21 cellular contexts compared by ENCODE assay signal in the genomic region with DNA sequence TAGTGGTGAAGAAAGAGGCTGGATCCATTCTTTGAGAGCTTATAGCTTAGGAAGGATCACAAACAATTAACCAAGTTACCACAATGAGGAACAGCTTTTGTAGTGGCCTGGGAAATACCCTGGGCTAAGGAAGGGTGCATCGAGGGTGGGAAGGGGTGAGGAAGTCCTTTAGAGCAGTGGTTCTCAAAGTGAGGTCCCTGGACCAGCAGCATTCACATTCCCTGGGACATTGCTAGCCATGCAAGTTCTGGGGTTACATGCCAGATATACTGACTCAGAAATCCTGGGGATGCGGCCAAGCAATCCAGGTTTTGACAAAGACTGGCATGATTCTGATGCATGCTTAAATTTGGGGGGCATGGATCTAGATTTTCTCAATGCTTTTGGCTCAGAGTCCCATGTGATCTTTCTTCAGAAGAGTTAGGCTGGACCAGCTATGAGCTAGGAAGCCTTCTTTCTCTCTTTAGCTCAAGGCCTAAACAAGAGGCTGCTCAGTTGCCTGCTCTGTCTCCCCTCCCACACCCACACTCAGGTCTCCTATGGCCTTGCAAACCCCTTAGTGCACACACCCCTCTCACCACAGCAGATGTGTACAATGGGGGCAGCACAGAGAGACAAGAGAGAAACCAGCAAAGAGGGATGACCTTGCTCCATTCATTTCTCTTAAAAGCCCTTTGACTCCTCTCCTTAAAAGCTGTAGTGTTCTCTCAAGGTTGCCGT. TPM values are rescaled to one million over a fixed set of nuclear protein-coding genes. Genes with fewer than 3 reads are reported as not detected.
DNase-seq lines count a peak whose midpoint lies in the region; ATAC-seq and TF ChIP-seq lines count a peak whose summit lies in the region.
"Had no signal": no experiment of that assay in that cellular context is flagged by ENCODE, and none has a peak within 500 bp of the region (broad histone marks: within the 10 kb centered on the region; RNA-seq: fewer than 3 reads in every experiment).

No MANE protein-coding gene starts in this region.

- H3K27ac ChIP-seq in esophagus muscularis mucosa (replicated peaks in 1 of 4) (no peak overlapping the region), osteoblast (ENCODE audit: low read depth, low read length) (no peak overlapping the region)
- H3K27ac ChIP-seq: A549, uterus had no signal

- no peaks in the 10 kb centered on the region for H3K79me2 ChIP-seq in osteoblast (ENCODE audit: insufficient read depth, low read length)

- no peak overlapping the region for H2AFZ ChIP-seq in osteoblast (ENCODE audit: low read length)

- TF ChIP-seq EP300 in esophagus muscularis mucosa (IDR thresholded peaks at IDR 0.05), result no peak

- H3K4me3 ChIP-seq in MG63 (no peak overlapping the region), esophagus muscularis mucosa (no peak overlapping the region), osteoblast (ENCODE audit: insufficient read depth, low read length) (no peak overlapping the region)
- H3K4me3 ChIP-seq: A549, dorsolateral prefrontal cortex, uterus had no signal

- no peaks in the 10 kb centered on the region for H3K9me3 ChIP-seq in MG63
- no peaks in the 10 kb centered on the region for H3K9me3 ChIP-seq in esophagus muscularis mucosa
- no peaks in the 10 kb centered on the region for H3K9me3 ChIP-seq in osteoblast (ENCODE audit: low read depth, low read length)
- H3K9me3 ChIP-seq: A549, uterus had no signal

- H3K27me3 ChIP-seq in MG63 (no peaks in the 10 kb centered on the region), esophagus muscularis mucosa (peaks cover 0 to 7% (median 0%) of the 10 kb centered on the region in 4 donors), osteoblast (ENCODE audit: insufficient read depth, low read length) (peaks cover 33% of the 10 kb centered on the region)
- H3K27me3 ChIP-seq: uterus had no signal

- intact Hi-C loops in esophagus muscularis mucosa (cut with DNase I), result loop anchor here (10.0 kb wide), 1 partner anchor 165 kb away; the partner anchor contains the start of gene CCR5

- ATAC-seq in GM18861 (IDR thresholded peaks at IDR 0.05; ENCODE audit: unreplicated experiment), result no peak
- ATAC-seq: A549; activated naive CD8-positive, alpha-beta T cell treated with anti-CD3 and anti-CD28 coated beads, Interleukin-2, amount 50 U/mL, for 24 hours; left lobe of liver had no signal

- H3K4me1 ChIP-seq in esophagus muscularis mucosa, result no peaks in the 10 kb centered on the region
- H3K4me1 ChIP-seq in osteoblast (ENCODE audit: insufficient read depth, low read length), result peaks cover 19% of the 10 kb centered on the region
- H3K4me1 ChIP-seq: A549, uterus had no signal

- H3K36me3 ChIP-seq in MG63 (no peaks in the 10 kb centered on the region), esophagus muscularis mucosa (no peaks in the 10 kb centered on the region), osteoblast (ENCODE audit: insufficient read depth, low read length) (no peaks in the 10 kb centered on the region)
- H3K36me3 ChIP-seq: uterus had no signal

- TF ChIP-seq CTCF in esophagus muscularis mucosa (IDR thresholded peaks at IDR 0.05) (no peak), osteoblast (IDR thresholded peaks at IDR 0.05; ENCODE audit: extremely low read depth, low read depth, low read length) (no peak)

- no peak overlapping the region for H3K4me2 ChIP-seq in osteoblast (ENCODE audit: insufficient read depth, low read length)
- H3K4me2 ChIP-seq: A549 had no signal

- H4K20me1 ChIP-seq in osteoblast (ENCODE audit: insufficient read depth, low read length), result no peaks in the 10 kb centered on the region

- no peak for TF ChIP-seq POLR2A in esophagus muscularis mucosa (IDR thresholded peaks at IDR 0.05; ENCODE audit: low read depth)

- DNase-seq in activated CD8-positive, alpha-beta memory T cell treated with anti-CD3 and anti-CD28 coated beads for 24 hours, result peak; percentile 55
- DNase-seq in activated CD8-positive, alpha-beta memory T cell treated with anti-CD3 and anti-CD28 coated beads, Interleukin-2, amount 50 U/mL, for 48 hours, result no peak
- DNase-seq in MG63, result peak; percentile 56
- peak; percentile 84 for DNase-seq in esophagus muscularis mucosa (ENCODE audit: extremely low spot score)
- peak; percentile 78 for DNase-seq in osteoblast (ENCODE audit: insufficient read length, low spot score, missing footprints)
- no peak for DNase-seq in NCI-H1436 treated with DMSO at 0.1 percent for 48 hours (lab: John Stamatoyannopoulos, UW)
- no peak for DNase-seq in hypothalamus (lab: John Stamatoyannopoulos, UW)
- DNase-seq: activated naive CD8-positive, alpha-beta T cell treated with anti-CD3 and anti-CD28 coated beads, Interleukin-2, amount 50 U/mL, for 24 hours; CD4-positive, CD25-positive, alpha-beta regulatory T cell; dorsolateral prefrontal cortex; KG1; NCI-H1436; NCI-H748 treated with DMSO at 0.1 percent for 48 hours; uterus had no signal

- 84% methylated on average over 3 of the region's 3 CpGs for WGBS in esophagus muscularis mucosa

RNA-seq across cellular contexts. Expression of gene CCR1, which starts 1.8 kb away (rescaled TPM):
- total RNA-seq in MG63 (2014; rRNA removed; shearing (Covaris generic); ENCODE audit: low replicate concordance), result not detected in 2 replicates
- 10 to 100 TPM in 1 of 4 donors, 1 to 10 TPM in 3; 5.3 to 42.1 (median 6.5) TPM for total RNA-seq in esophagus muscularis mucosa
- total RNA-seq in osteoblast, result 0.59 and 1.1 TPM in 2 replicates
- total RNA-seq: epithelial cell of proximal tubule, glomerular endothelial cell had no signal

RNA-seq across cellular contexts. Expression of gene CCR3, which starts 32.3 kb away (rescaled TPM):
- not detected in 2 replicates for total RNA-seq in MG63 (2014; rRNA removed; shearing (Covaris generic); ENCODE audit: low replicate concordance)
- total RNA-seq in esophagus muscularis mucosa (not detected), osteoblast (not detected in 2 replicates)
- total RNA-seq: activated T-helper 2 cell treated with anti-CD3 and anti-CD28 coated beads, Interferon-gamma antibody, Interleukin-2, Interleukin-4, amounts not matched to agents 10 μg/mL and 5 μg/mL and 100 μg/mL, durations not matched to agents 14 hours and 24 hours and 36 hours; epithelial cell of proximal tubule; glomerular endothelial cell; left lobe of liver; renal cortical epithelial cell; uterus had no signal

Comparison
In these comparisons a context has a peak if more than half of its experiments do, and no peak if none do; other contexts are left out.
1. DNase-seq: peak in activated CD8-positive, alpha-beta memory T cell treated with anti-CD3 and anti-CD28 coated beads for 24 hours (single experiment), MG63 (single experiment), esophagus muscularis mucosa (single experiment) and osteoblast (single experiment); none in activated CD8-positive, alpha-beta memory T cell treated with anti-CD3 and anti-CD28 coated beads, Interleukin-2, amount 50 U/mL, for 48 hours (single experiment), NCI-H1436 treated with DMSO at 0.1 percent for 48 hours (single experiment) and hypothalamus (0 of 51).